ENCODE assay signal across 16 cellular contexts in the genomic region with DNA sequence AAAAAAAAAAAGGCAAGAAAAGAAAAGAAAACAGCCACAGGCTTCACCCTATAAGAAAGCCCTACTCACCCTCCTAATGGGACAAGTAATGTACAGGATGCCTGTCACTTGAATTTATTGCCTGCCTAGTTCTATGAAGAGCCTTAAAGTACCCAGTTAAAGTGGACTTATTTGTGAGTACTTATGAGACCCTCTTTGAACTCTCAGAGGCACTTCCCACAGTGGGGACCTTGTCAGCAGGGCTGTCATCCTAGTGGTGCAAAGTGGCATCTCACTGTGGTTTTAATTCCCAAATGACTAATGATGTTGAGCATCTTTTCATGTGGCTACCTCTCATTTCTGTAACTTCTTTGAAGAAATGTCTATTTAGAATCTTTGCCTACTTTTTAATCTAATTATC. TPM values are rescaled to one million over a fixed set of nuclear protein-coding genes. Genes with fewer than 3 reads are reported as not detected.
A peak's percentile ranks its signal among the peaks of the same experiment; 100 is the strongest.
DNase-seq lines count a peak whose midpoint lies in the region; ATAC-seq and TF ChIP-seq lines count a peak whose summit lies in the region.
"Had no signal": no experiment of that assay in that cellular context is flagged by ENCODE, and none has a peak within 500 bp of the region (broad histone marks: within the 10 kb centered on the region; RNA-seq: fewer than 3 reads in every experiment).

No MANE protein-coding gene starts in this region.

- TF ChIP-seq CTCF in HFF-Myc (IDR thresholded peaks at IDR 0.05; ENCODE audit: low read depth, low read length, missing control alignments) (peak; percentile 11), VCaP (conservative IDR thresholded peaks at IDR 0.05) (peak; percentile 34; the same call in 1 of the 2 replicates), transverse colon (IDR thresholded peaks at IDR 0.05) (no peak)

- in situ Hi-C loops in transverse colon (cut with MboI; ENCODE audit: low pct_ligation_motif_present in 1 of 4, low pct_unique_long_range_greater_than_20kb in 1 of 4, low sequenced_read_pairs in 3 of 4): loop anchor here in 2 of 4 donors (25.0 kb wide), 1 partner anchor 447 kb away; a partner anchor contains a TSS

- peak in 2 of 3 experiments; percentile 51 to 68 for DNase-seq in NCI-H1417 (lab: John Stamatoyannopoulos, UW)
- DNase-seq in NCI-H1417 treated with DMSO at 0.1 percent for 48 hours (lab: John Stamatoyannopoulos, UW): no peak
- DNase-seq in HFF-Myc (ENCODE audit: extremely low read depth, low read depth): no peak
- DNase-seq in mesenchymal stem cell: peak; percentile 27
- no peak for DNase-seq in NCI-H1092 (lab: John Stamatoyannopoulos, UW)
- no peak for DNase-seq in transverse colon
- DNase-seq: activated CD8-positive, alpha-beta memory T cell treated with anti-CD3 and anti-CD28 coated beads, Interleukin-2, amount 50 U/mL, for 48 hours; Calu3; NCI-H2081 treated with DMSO at 0.1 percent for 48 hours; stimulated activated CD4-positive, alpha-beta T cell treated with anti-CD3 and anti-CD28 coated beads, Interleukin-12 subunit alpha, Interleukin-12 subunit beta, amount 100 ng/mL, for 4 hours; tibial artery had no signal

- TF ChIP-seq EP300 in transverse colon (IDR thresholded peaks at IDR 0.05; ENCODE audit: low read depth): no peak

- H3K23ac ChIP-seq in mesenchymal stem cell (ENCODE audit: low read length in 2 of 2): no peak overlapping the region

- H3K27ac ChIP-seq in VCaP (no peak overlapping the region), mesenchymal stem cell (ENCODE audit: low read length, poor library complexity, severe bottlenecking) (no peak overlapping the region), transverse colon (no peak overlapping the region)
- H3K27ac ChIP-seq: A549, parathyroid adenoma, tibial artery had no signal

- H3K4me3 ChIP-seq in HFF-Myc (replicated peaks; ENCODE audit: low read depth, low read length) (no peak overlapping the region), mesenchymal stem cell (ENCODE audit: insufficient read depth in 1 of 2, low read depth in 1 of 2, low read length in 2 of 2) (no peak overlapping the region), transverse colon (no peak overlapping the region)
- H3K4me3 ChIP-seq: A549, tibial artery had no signal

- no peak overlapping the region for H2BK15ac ChIP-seq in mesenchymal stem cell (ENCODE audit: low read depth, poor library complexity, severe bottlenecking)

- peaks cover 0 to 2% of the 10 kb centered on the region in 2 experiments for H3K27me3 ChIP-seq in mesenchymal stem cell (ENCODE audit: control insufficient read depth in 1 of 2, insufficient read depth in 1 of 2, low read length in 2 of 2)
- H3K27me3 ChIP-seq in transverse colon: no peaks in the 10 kb centered on the region
- H3K27me3 ChIP-seq: tibial artery had no signal

- ATAC-seq in HG03469 (IDR thresholded peaks at IDR 0.05; ENCODE audit: unreplicated experiment): no peak
- ATAC-seq: SK-N-SH treated with all-trans-retinoic acid at 6 μM for 48 hours had no signal

- no peak overlapping the region for H2BK5ac ChIP-seq in mesenchymal stem cell (ENCODE audit: low read depth, low read length, poor library complexity, severe bottlenecking)

- no peak overlapping the region for H2AFZ ChIP-seq in mesenchymal stem cell (ENCODE audit: low read depth, low read length)
- H2AFZ ChIP-seq: parathyroid adenoma had no signal

- H3K4me1 ChIP-seq in mesenchymal stem cell (ENCODE audit: control insufficient read depth, insufficient read depth, low read depth, low read length) (no peaks in the 10 kb centered on the region), transverse colon (peaks cover 0 to 9% (median 5%) of the 10 kb centered on the region in 4 donors)
- H3K4me1 ChIP-seq: parathyroid adenoma, tibial artery had no signal

- H4K8ac ChIP-seq in mesenchymal stem cell (ENCODE audit: low read length): no peak overlapping the region

- H4K91ac ChIP-seq in mesenchymal stem cell (ENCODE audit: low read length): no peak overlapping the region

- H3K9me3 ChIP-seq in mesenchymal stem cell (ENCODE audit: control insufficient read depth, low read length): no peaks in the 10 kb centered on the region
- H3K9me3 ChIP-seq in transverse colon: no peaks in the 10 kb centered on the region
- H3K9me3 ChIP-seq: A549, tibial artery had no signal

- H3K4me2 ChIP-seq in mesenchymal stem cell (ENCODE audit: low read length, poor library complexity, severe bottlenecking): no peak overlapping the region
- H3K4me2 ChIP-seq: A549 had no signal

- H2BK12ac ChIP-seq in mesenchymal stem cell (ENCODE audit: low read length in 2 of 2): no peak overlapping the region

- H2AK5ac ChIP-seq in mesenchymal stem cell (ENCODE audit: low read length, severe bottlenecking): no peak overlapping the region

- no peak for TF ChIP-seq POLR2A in transverse colon (IDR thresholded peaks at IDR 0.05)

- no peaks in the 10 kb centered on the region for H3K79me1 ChIP-seq in mesenchymal stem cell (replicated peaks; ENCODE audit: low read length, poor library complexity, severe bottlenecking)

- no peak overlapping the region for H2BK120ac ChIP-seq in mesenchymal stem cell (ENCODE audit: low read depth, low read length)

- H3K18ac ChIP-seq in mesenchymal stem cell (ENCODE audit: low read depth in 1 of 2, low read length in 2 of 2): no peak overlapping the region

- H3K9ac ChIP-seq in mesenchymal stem cell (ENCODE audit: low read length): no peak overlapping the region
- H3K9ac ChIP-seq: parathyroid adenoma had no signal

- H3K4ac ChIP-seq in mesenchymal stem cell (ENCODE audit: low read depth in 1 of 2, low read length in 2 of 2): no peak overlapping the region

- no peak overlapping the region for H3K14ac ChIP-seq in mesenchymal stem cell (ENCODE audit: low read length in 2 of 2)

- H3K36me3 ChIP-seq in mesenchymal stem cell (ENCODE audit: control insufficient read depth in 1 of 2, insufficient read depth in 2 of 2, low read depth in 1 of 2, low read length in 2 of 2): no peaks in the 10 kb centered on the region
- no peaks in the 10 kb centered on the region for H3K36me3 ChIP-seq in transverse colon
- H3K36me3 ChIP-seq: tibial artery had no signal

- intact Hi-C loops in transverse colon (cut with DNase I; ENCODE audit: low total_unique reads): loop anchor here (5.0 kb wide), 1 partner anchor 217 kb away; no protein-coding TSS in a partner anchor

RNA-seq across cellular contexts. Expression of a gene that starts 41.8 kb away (rescaled TPM):
- not detected for polyA plus RNA-seq in mesenchymal stem cell (2013, experiment 1 of 2)
- polyA plus RNA-seq in mesenchymal stem cell (2013, experiment 2 of 2): not detected
- total RNA-seq in transverse colon: 1 to 10 TPM in 3 of 4 donors, under 1 TPM in 1; 1.00 to 9.2 (median 6.3) TPM
- polyA plus RNA-seq: A549 had no signal

Comparison
In these comparisons a context has a peak if more than half of its experiments do, and no peak if none do; other contexts are left out.
1. DNase-seq: peak in NCI-H1417 (2 of 3) and mesenchymal stem cell (single experiment); none in NCI-H1417 treated with DMSO at 0.1 percent for 48 hours (single experiment), HFF-Myc (single experiment), NCI-H1092 (single experiment) and transverse colon (single experiment).
2. CTCF ChIP-seq: peak in HFF-Myc (single experiment) and VCaP (single experiment); none in transverse colon (0 of 5).